Comparison of ENCODE assay signal across 2 cellular contexts in genomic region chr9:113223963-113224362, GRCh38.
TF ChIP-seq lines count a peak whose summit lies in the region.

No MANE protein-coding gene starts in this region.

TF ChIP-seq in IMR-90, 13 proteins besides CTCF, POLR2A, EP300 and RAD21:
- TF ChIP-seq CEBPB (IDR thresholded peaks at IDR 0.05; ENCODE audit: low read depth, low read length) (peak; percentile 98), SMC3 (IDR thresholded peaks at IDR 0.05; ENCODE audit: low read depth, low read length) (no peak), BHLHE40 (IDR thresholded peaks at IDR 0.05; ENCODE audit: low read depth, low read length) (no peak), MXI1 (IDR thresholded peaks at IDR 0.05; ENCODE audit: borderline replicate concordance, low read depth, low read length) (peak; percentile 59; the same call in 1 of the 2 replicates), RCOR1 (IDR thresholded peaks at IDR 0.05; ENCODE audit: insufficient replicate concordance, low read length) (peak; percentile 64), MAFK (IDR thresholded peaks at IDR 0.05; ENCODE audit: low read depth, low read length) (no peak), CHD1 (IDR thresholded peaks at IDR 0.05; ENCODE audit: low read depth, low read length) (no peak), FOS (IDR thresholded peaks at IDR 0.05; ENCODE audit: low read depth, low read length) (peak; percentile 69), ELK1 (IDR thresholded peaks at IDR 0.05; ENCODE audit: borderline replicate concordance, low read depth, low read length) (no peak), RFX5 (IDR thresholded peaks at IDR 0.05; ENCODE audit: low read depth, low read length) (no peak), NFE2L2 (IDR thresholded peaks at IDR 0.05; ENCODE audit: low read depth, low read length) (no peak), USF2 (IDR thresholded peaks at IDR 0.05; ENCODE audit: low read depth, low read length) (peak; percentile 34; the same call in 1 of the 2 replicates), MAZ (IDR thresholded peaks at IDR 0.05; ENCODE audit: borderline replicate concordance, low read depth, low read length) (no peak; the same call in 1 of the 2 replicates)

TF ChIP-seq in K562, 482 proteins besides CTCF, POLR2A, EP300 and RAD21:
- TF ChIP-seq ZBTB5 (IDR thresholded peaks at IDR 0.05) (no peak), HCFC1 (IDR thresholded peaks at IDR 0.05; ENCODE audit: low read depth, low read length) (no peak), ZBTB40 (IDR thresholded peaks at IDR 0.05) (peak; percentile 80), ZBTB40 (CRISPR knock-in tag; IDR thresholded peaks at IDR 0.05) (no peak; the same call in 1 of the 2 replicates), TSHZ1 (CRISPR knock-in tag; IDR thresholded peaks at IDR 0.05) (no peak), ARNT (IDR thresholded peaks at IDR 0.05) (no peak), ATF6 (CRISPR knock-in tag; IDR thresholded peaks at IDR 0.05) (no peak), MCM3 (IDR thresholded peaks at IDR 0.05) (no peak)
